ENCODE assay signal across 9 cellular contexts in the genomic region with DNA sequence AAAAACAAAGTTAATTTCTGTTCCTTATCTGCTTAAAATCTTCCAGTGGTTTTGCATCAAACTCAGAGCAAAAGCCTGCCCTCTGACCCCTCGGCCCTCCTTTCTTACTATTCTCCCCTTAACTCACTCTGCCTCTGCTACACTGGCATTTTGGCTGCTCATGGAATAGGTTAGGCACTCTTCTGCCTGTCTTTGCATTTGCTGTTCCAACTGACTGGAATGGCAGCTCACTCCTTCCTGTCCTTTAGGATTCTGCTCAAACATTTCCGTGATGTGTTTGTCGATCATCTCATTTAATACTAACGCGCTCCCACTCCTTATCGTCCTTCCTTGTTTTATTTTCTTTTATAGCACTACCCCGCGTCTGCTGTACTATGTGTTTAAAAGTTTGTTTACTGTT. TPM values are rescaled to one million over a fixed set of nuclear protein-coding genes. Genes with fewer than 3 reads are reported as not detected.
A peak's percentile ranks its signal among the peaks of the same experiment; 100 is the strongest.
DNase-seq lines count a peak whose midpoint lies in the region; ATAC-seq and TF ChIP-seq lines count a peak whose summit lies in the region.
"Had no signal": no experiment of that assay in that cellular context is flagged by ENCODE, and none has a peak within 500 bp of the region (broad histone marks: within the 10 kb centered on the region; RNA-seq: fewer than 3 reads in every experiment).

No MANE protein-coding gene starts in this region.

- H3K4me3 Mint-ChIP-seq in activated T-cell treated with anti-CD3 and anti-CD28 coated beads, Interleukin-2, amount 50 U/mL, for 4 hours, result no peak overlapping the region

- no peaks in the 10 kb centered on the region for H3K27me3 Mint-ChIP-seq in activated T-cell treated with anti-CD3 and anti-CD28 coated beads, Interleukin-2, amount 50 U/mL, for 4 hours (ENCODE audit: low read depth)

- peaks cover 43% of the 10 kb centered on the region for H3K4me1 Mint-ChIP-seq in activated T-cell treated with anti-CD3 and anti-CD28 coated beads, Interleukin-2, amount 50 U/mL, for 4 hours (ENCODE audit: low read depth)

- peaks cover 4 to 42% (median 22%) of the 10 kb centered on the region in 4 donors for H3K4me1 ChIP-seq in tibial nerve

- H3K27ac ChIP-seq in tibial nerve, result peak overlapping the region; percentile 69 to 96 (median 94)

- no peak for ATAC-seq in omental fat pad (ENCODE audit: low FRiP score)
- no peak for ATAC-seq in activated T-cell treated with anti-CD3 and anti-CD28 coated beads, Interleukin-2, amount 50 U/mL, for 4 hours

- no peaks in the 10 kb centered on the region for H3K9me3 Mint-ChIP-seq in activated T-cell treated with anti-CD3 and anti-CD28 coated beads, Interleukin-2, amount 50 U/mL, for 4 hours

- H3K36me3 ChIP-seq in tibial nerve, result peaks cover 0 to 23% (median 13%) of the 10 kb centered on the region in 3 donors

- peaks cover 34% of the 10 kb centered on the region for H3K36me3 Mint-ChIP-seq in activated T-cell treated with anti-CD3 and anti-CD28 coated beads, Interleukin-2, amount 50 U/mL, for 4 hours (ENCODE audit: insufficient read depth)

- WGBS in tibial nerve, 2 donors, result 0 to 3% methylated on average over 8 of the region's 8 CpGs

- no peak for TF ChIP-seq POLR2A in tibial nerve (IDR thresholded peaks at IDR 0.05)

- no peaks in the 10 kb centered on the region for H3K9me3 ChIP-seq in tibial nerve

- no peaks in the 10 kb centered on the region for H3K27me3 ChIP-seq in tibial nerve

- no peak for TF ChIP-seq CTCF in tibial nerve (IDR thresholded peaks at IDR 0.05)
- no peak for TF ChIP-seq CTCF in omental fat pad (IDR thresholded peaks at IDR 0.05)

- TF ChIP-seq EP300 in tibial nerve (IDR thresholded peaks at IDR 0.05), result no peak

- DNase-seq in NCI-H2227 (lab: John Stamatoyannopoulos, UW; ENCODE audit: unreplicated experiment) (peak; percentile 12), NCI-H2227 treated with DMSO at 0.1 percent for 48 hours (lab: John Stamatoyannopoulos, UW) (no peak), SW480 (ENCODE audit: low spot score) (peak; percentile 32), iPS-NIHi7 (ENCODE audit: extremely low spot score) (peak; percentile 12), tibial nerve (ENCODE audit: low spot score in 2 of 2) (no peak), GDM1 (lab: John Stamatoyannopoulos, UW) (no peak), omental fat pad (ENCODE audit: low spot score) (no peak)
- DNase-seq in activated T-cell treated with anti-CD3 and anti-CD28 coated beads, Interleukin-2, amount 50 U/mL, for 4 hours, result no peak

- H3K4me3 ChIP-seq in tibial nerve, result peak overlapping the region; percentile 61 to 87 (median 72)

RNA-seq across cellular contexts. Expression of gene CEBPZ, which starts 0.8 kb away (rescaled TPM):
- 10 to 100 TPM; 25.3 to 37.9 (median 29.0) TPM for total RNA-seq in tibial nerve
- 10 to 100 TPM; 30.6 to 67.3 (median 40.9) TPM for total RNA-seq in omental fat pad
- total RNA-seq in activated T-cell treated with anti-CD3 and anti-CD28 coated beads, Interleukin-2, amount 50 U/mL, for 4 hours, result 100 to 1,000 TPM; 103 to 131 (median 117) TPM

RNA-seq across cellular contexts. Expression of gene NDUFAF7, which starts 0.9 kb away (rescaled TPM):
- total RNA-seq in tibial nerve, result 10 to 100 TPM; 14.7 to 23.4 (median 19.1) TPM
- 10 to 100 TPM; 11.9 to 17.3 (median 12.5) TPM for total RNA-seq in omental fat pad
- 10 to 100 TPM; 16.4 to 22.1 (median 17.9) TPM for total RNA-seq in activated T-cell treated with anti-CD3 and anti-CD28 coated beads, Interleukin-2, amount 50 U/mL, for 4 hours

RNA-seq across cellular contexts. Expression of gene CEBPZOS, which starts 34.3 kb away (rescaled TPM):
- total RNA-seq in tibial nerve (10 to 100 TPM; 18.0 to 28.2 (median 21.8) TPM), omental fat pad (10 to 100 TPM; 14.1 to 23.7 (median 20.1) TPM)
- total RNA-seq in activated T-cell treated with anti-CD3 and anti-CD28 coated beads, Interleukin-2, amount 50 U/mL, for 4 hours, result 10 to 100 TPM; 35.3 to 41.1 (median 37.0) TPM

RNA-seq across cellular contexts. Expression of gene SULT6B1, which starts 42.1 kb away (rescaled TPM):
- total RNA-seq in tibial nerve (not detected), omental fat pad (not detected)
- not detected for total RNA-seq in activated T-cell treated with anti-CD3 and anti-CD28 coated beads, Interleukin-2, amount 50 U/mL, for 4 hours
- total RNA-seq: T-helper 1 cell treated with Interleukin-12 subunit alpha and Interleukin-12 subunit beta and Interleukin-4 antibody, amounts not matched to agents 30 ng/mL and 1 ng/mL, for 36 hours had no signal

Comparison
In these comparisons a context has a peak if more than half of its experiments do, and no peak if none do; other contexts are left out.
1. DNase-seq: peak in NCI-H2227 (single experiment), SW480 (single experiment) and iPS-NIHi7 (single experiment); none in NCI-H2227 treated with DMSO at 0.1 percent for 48 hours (single experiment), tibial nerve (0 of 2), GDM1 (single experiment), omental fat pad (single experiment) and activated T-cell treated with anti-CD3 and anti-CD28 coated beads, Interleukin-2, amount 50 U/mL, for 4 hours (single experiment).